Comparison of ENCODE assay signal across 1 cellular context in genomic region chr3:129118745-129119144, GRCh38.
TF ChIP-seq lines count a peak whose summit lies in the region.

No MANE protein-coding gene starts in this region.

TF ChIP-seq in H1, 55 proteins besides CTCF, POLR2A, EP300 and RAD21:
- TF ChIP-seq CHD2 (IDR thresholded peaks at IDR 0.05; ENCODE audit: low read length) (no peak), KDM4A (IDR thresholded peaks at IDR 0.05; ENCODE audit: low read depth, low read length, severe bottlenecking) (no peak), ZNF274 (IDR thresholded peaks at IDR 0.05; ENCODE audit: borderline replicate concordance, extremely low read depth, low read length) (no peak), RXRA (IDR thresholded peaks at IDR 0.05; ENCODE audit: insufficient read depth, low read depth, low read length) (no peak), FOSL1 (IDR thresholded peaks at IDR 0.05; ENCODE audit: insufficient read depth, low read depth, low read length) (no peak), BCL11A (IDR thresholded peaks at IDR 0.05; ENCODE audit: low read depth in 2 of 2, low read length in 2 of 2) (no peak), PHF8 (conservative IDR thresholded peaks at IDR 0.05; ENCODE audit: low read depth, low read length) (no peak), CHD7 (IDR thresholded peaks at IDR 0.05; ENCODE audit: insufficient replicate concordance, low read length) (no peak), MAFK (IDR thresholded peaks at IDR 0.05; ENCODE audit: low read depth, low read length) (no peak), SP2 (IDR thresholded peaks at IDR 0.05; ENCODE audit: low read length) (no peak), SIX5 (IDR thresholded peaks at IDR 0.05; ENCODE audit: low read depth, low read length) (no peak), BRCA1 (IDR thresholded peaks at IDR 0.05; ENCODE audit: low read depth, low read length) (no peak), EZH2 (IDR thresholded peaks at IDR 0.05; ENCODE audit: low read depth, low read length, severe bottlenecking) (no peak), RFX5 (IDR thresholded peaks at IDR 0.05; ENCODE audit: borderline replicate concordance, low read depth, low read length) (no peak), NRF1 (IDR thresholded peaks at IDR 0.05; ENCODE audit: low read depth, low read length) (no peak), SAP30 (IDR thresholded peaks at IDR 0.05; ENCODE audit: insufficient read depth, insufficient replicate concordance, low read length) (no peak), JUND (IDR thresholded peaks at IDR 0.05; ENCODE audit: low read length) (no peak), E2F6 (IDR thresholded peaks at IDR 0.05) (no peak), SIRT6 (IDR thresholded peaks at IDR 0.05; ENCODE audit: low read length) (no peak), HDAC6 (IDR thresholded peaks at IDR 0.05; ENCODE audit: low read depth, low read length) (no peak)
